Comparison of ENCODE assay signal across 9 cellular contexts in the genomic region with DNA sequence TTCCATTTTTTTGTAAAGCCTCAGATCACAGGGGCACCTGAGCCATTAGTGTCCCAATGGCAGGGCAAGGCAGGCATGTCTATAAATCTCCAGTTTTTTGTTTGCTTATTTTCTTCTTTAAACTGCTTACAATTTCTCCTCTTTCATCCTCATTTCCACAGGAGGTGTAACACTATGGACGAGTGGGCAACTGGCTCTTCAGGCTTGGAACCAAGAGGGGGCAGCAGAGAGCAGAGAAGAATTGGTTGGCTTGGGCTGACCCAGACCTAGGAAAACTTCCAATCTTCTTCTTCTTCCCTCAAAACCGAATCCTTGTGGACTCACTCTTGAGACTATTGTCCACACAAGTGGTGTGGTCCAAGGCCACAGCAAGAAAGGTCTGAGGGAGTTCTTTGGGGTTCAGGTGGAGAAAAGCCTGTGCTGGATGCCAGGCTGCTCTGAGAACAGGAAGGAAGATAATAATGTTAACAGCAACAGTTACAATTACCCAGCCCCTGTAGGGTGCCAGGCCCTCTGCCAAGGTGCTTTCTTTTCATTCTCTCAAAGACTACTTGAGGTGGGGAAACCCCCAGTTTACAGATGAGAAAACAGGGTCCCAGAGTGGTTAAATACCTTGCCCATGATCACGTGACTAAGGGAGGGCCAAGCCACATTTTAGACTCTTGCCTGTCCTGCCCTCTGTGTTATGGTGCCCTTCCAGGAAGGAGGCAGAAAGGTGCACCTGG.
DNase-seq lines count a peak whose midpoint lies in the region; ATAC-seq, FAIRE-seq and TF ChIP-seq lines count a peak whose summit lies in the region.
"Had no signal": no experiment of that assay in that cellular context is flagged by ENCODE, and none has a peak within 500 bp of the region (broad histone marks: within the 10 kb centered on the region; RNA-seq: fewer than 3 reads in every experiment).

No MANE protein-coding gene starts in this region.

- ATAC-seq in GM21723 (IDR thresholded peaks at IDR 0.05; ENCODE audit: unreplicated experiment), result peak; percentile 79

- no peaks in the 10 kb centered on the region for H3K9me1 ChIP-seq in endothelial cell of umbilical vein (replicated peaks; ENCODE audit: control insufficient read depth, extremely low read depth, insufficient read depth, low read length)

- intact Hi-C loops in endothelial cell of umbilical vein (cut with micrococcal nuclease), result loop anchor here (1.0 to 10.0 kb wide), 3 partner anchors 240 to 593 kb away; no protein-coding TSS in a partner anchor

- no peak overlapping the region for H3K27ac ChIP-seq in VCaP
- H3K27ac ChIP-seq in endothelial cell of umbilical vein (ENCODE audit: insufficient read depth, low read depth, low read length), result no peak overlapping the region

- H4K20me1 ChIP-seq in endothelial cell of umbilical vein (replicated peaks; ENCODE audit: control insufficient read depth, extremely low read depth, insufficient read depth, low read length), result no peaks in the 10 kb centered on the region

- H3K27me3 ChIP-seq in MG63 (no peaks in the 10 kb centered on the region), endothelial cell of umbilical vein (ENCODE audit: control insufficient read depth in 2 of 2, insufficient read depth in 2 of 2, low read length in 2 of 2) (peaks cover 8 to 14% of the 10 kb centered on the region in 2 experiments)

- H3K4me3 ChIP-seq in MG63, result no peak overlapping the region
- H3K4me3 ChIP-seq in endothelial cell of umbilical vein (replicated peaks in 1 of 3; ENCODE audit: insufficient read depth in 1 of 3, low read depth in 1 of 3, low read length in 3 of 3), result no peak overlapping the region

- H2AFZ ChIP-seq in endothelial cell of umbilical vein (ENCODE audit: low read depth, low read length), result peak overlapping the region; percentile 36

- TF ChIP-seq CTCF in VCaP (conservative IDR thresholded peaks at IDR 0.05), result peak; percentile 87
- peak; percentile 90 to 97 for TF ChIP-seq CTCF in endothelial cell of umbilical vein (IDR thresholded peaks at IDR 0.05; ENCODE audit: extremely low read depth in 1 of 2, insufficient read depth in 1 of 2, low read depth in 1 of 2, low read length in 2 of 2)
- peak; percentile 88 for TF ChIP-seq CTCF in mesothelial cell of epicardium (IDR thresholded peaks at IDR 0.05; ENCODE audit: unreplicated experiment)

- no peaks in the 10 kb centered on the region for H3K4me1 ChIP-seq in endothelial cell of umbilical vein (ENCODE audit: control insufficient read depth, extremely low read depth, insufficient read depth, low read length)

- H3K27ac Mint-ChIP-seq in mesothelial cell of epicardium, result no peak overlapping the region
- H3K27ac Mint-ChIP-seq: CD4-positive, alpha-beta memory T cell had no signal

- no peaks in the 10 kb centered on the region for H3K9me3 ChIP-seq in MG63
- H3K9me3 ChIP-seq in endothelial cell of umbilical vein (replicated peaks; ENCODE audit: control insufficient read depth, insufficient read depth, low read length), result no peaks in the 10 kb centered on the region

- H3K4me2 ChIP-seq in endothelial cell of umbilical vein (ENCODE audit: insufficient read depth, low read length), result no peak overlapping the region

- no peaks in the 10 kb centered on the region for H3K36me3 Mint-ChIP-seq in mesothelial cell of epicardium
- H3K36me3 Mint-ChIP-seq: CD4-positive, alpha-beta memory T cell had no signal

- FAIRE-seq in endothelial cell of umbilical vein (lab: Jason Lieb, UNC), result peak; percentile 90

- peak; percentile 26 for DNase-seq in NCI-H1436 (lab: John Stamatoyannopoulos, UW)
- DNase-seq in NCI-H1436 treated with DMSO at 0.1 percent for 48 hours (lab: John Stamatoyannopoulos, UW), result no peak
- peak; percentile 27 for DNase-seq in MG63
- peak; percentile 62 for DNase-seq in endothelial cell of umbilical vein (ENCODE audit: low read depth, low spot score)
- peak; percentile 29 to 78 for DNase-seq in mesothelial cell of epicardium (ENCODE audit: low spot score in 2 of 2, unreplicated experiment in 2 of 2)
- DNase-seq in stromal cell of bone marrow (ENCODE audit: low read depth), result peak; percentile 42

- POLR2A ChIA-PET in endothelial cell of umbilical vein (lab: Charles Lee), result interaction anchor here (0.7 kb wide), 1 partner anchor 234 kb away, joined by 3 read pairs; no protein-coding TSS in a partner anchor

- no peaks in the 10 kb centered on the region for H3K79me2 ChIP-seq in endothelial cell of umbilical vein (ENCODE audit: control insufficient read depth, insufficient read depth, low read length)

- no peak for TF ChIP-seq POLR2A in endothelial cell of umbilical vein (IDR thresholded peaks at IDR 0.05; ENCODE audit: low read depth, low read length)

- H3K27me3 Mint-ChIP-seq in mesothelial cell of epicardium (ENCODE audit: low read depth), result peaks cover 5% of the 10 kb centered on the region

- BruUV-seq in endothelial cell of umbilical vein (replicated peaks; lab: Mats Ljungman, UMichigan), result no TSS peak

- H3K4me1 Mint-ChIP-seq in mesothelial cell of epicardium, result peaks cover 7% of the 10 kb centered on the region
- H3K4me1 Mint-ChIP-seq: CD4-positive, alpha-beta memory T cell had no signal

- no peaks in the 10 kb centered on the region for H3K9me3 Mint-ChIP-seq in mesothelial cell of epicardium

- CTCF ChIA-PET in endothelial cell of umbilical vein (lab: Charles Lee), result interaction anchor here (0.7 to 3.6 kb wide), 4 partner anchors 15 to 592 kb away, joined by 3 to 15 read pairs (median 6); no protein-coding TSS in a partner anchor

- dilution Hi-C loops in endothelial cell of umbilical vein (cut with MboI; ENCODE audit: extremely low pct_ligation_motif_present, low sequenced_read_pairs), result no loop called here

- H3K4me3 Mint-ChIP-seq in mesothelial cell of epicardium, result no peak overlapping the region
- H3K4me3 Mint-ChIP-seq: CD4-positive, alpha-beta memory T cell had no signal

- H3K36me3 ChIP-seq in MG63 (no peaks in the 10 kb centered on the region), endothelial cell of umbilical vein (ENCODE audit: control insufficient read depth in 2 of 2, extremely low read depth in 1 of 2, insufficient read depth in 2 of 2, low read length in 2 of 2) (no peaks in the 10 kb centered on the region)

- no peak overlapping the region for H3K9ac ChIP-seq in endothelial cell of umbilical vein (replicated peaks; ENCODE audit: extremely low read depth, insufficient read depth, low read length)

TF ChIP-seq in endothelial cell of umbilical vein, 7 proteins besides CTCF, POLR2A, EP300 and RAD21:
- TF ChIP-seq EZH2 (IDR thresholded peaks at IDR 0.05; ENCODE audit: borderline replicate concordance, low read depth, low read length, severe bottlenecking) (no peak), JUN (IDR thresholded peaks at IDR 0.05; ENCODE audit: borderline replicate concordance, insufficient read depth, insufficient read length, low read depth) (no peak), GATA2 (IDR thresholded peaks at IDR 0.05; ENCODE audit: insufficient read depth, insufficient read length, low read depth, low read length) (no peak), POLR2AphosphoS5 (IDR thresholded peaks at IDR 0.05; ENCODE audit: insufficient read depth, low read depth, low read length) (no peak), FOS (IDR thresholded peaks at IDR 0.05; ENCODE audit: borderline replicate concordance, insufficient read depth, low read length) (no peak)
- TF ChIP-seq, protein P1, sequence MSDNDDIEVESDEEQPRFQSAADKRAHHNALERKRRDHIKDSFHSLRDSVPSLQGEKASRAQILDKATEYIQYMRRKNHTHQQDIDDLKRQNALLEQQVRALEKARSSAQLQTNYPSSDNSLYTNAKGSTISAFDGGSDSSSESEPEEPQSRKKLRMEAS (IDR thresholded peaks at IDR 0.05; ENCODE audit: insufficient read depth, insufficient read length), result no peak
